In the genomic region with DNA sequence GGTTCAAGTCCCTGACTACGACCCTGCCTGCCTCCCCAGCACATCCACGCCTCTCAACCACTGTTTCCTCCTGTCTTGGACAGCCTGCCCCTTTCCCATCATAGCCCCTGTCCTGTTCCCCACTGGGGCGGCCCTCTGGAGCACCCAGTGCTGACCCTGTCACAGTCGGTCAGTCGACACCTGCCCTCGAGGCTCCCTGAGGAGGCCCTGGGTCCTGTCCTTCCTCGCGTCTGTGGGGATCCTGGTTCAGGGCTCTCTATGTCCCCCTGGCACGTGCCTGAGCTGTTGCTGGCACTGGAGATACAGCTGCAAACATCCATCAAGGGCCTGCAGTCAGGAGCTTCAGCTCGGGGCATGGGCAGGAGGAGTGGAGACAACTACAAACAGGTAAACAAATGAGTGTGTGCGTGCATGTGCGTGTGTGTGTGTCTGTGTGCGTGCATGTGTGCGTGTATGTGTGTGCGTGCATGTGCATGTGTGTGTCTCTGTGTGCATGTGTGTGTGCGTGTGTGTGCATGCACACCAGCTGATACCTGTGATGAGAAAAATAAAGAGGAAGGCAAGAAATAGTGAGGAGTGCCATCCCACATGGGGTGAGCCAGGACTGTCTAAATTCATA, we compare ENCODE assay signal across 23 cellular contexts.
"Had no signal": no experiment of that assay in that cellular context is flagged by ENCODE, and none has a peak within 500 bp of the region (broad histone marks: within the 10 kb centered on the region; RNA-seq: fewer than 3 reads in every experiment).

No MANE protein-coding gene starts in this region.

- H3K4me3 ChIP-seq: hepatocyte, lung, ovary, psoas muscle, tibial artery, vagina had no signal

- H3K4me2 ChIP-seq: hepatocyte had no signal

- H3K4me1 Mint-ChIP-seq: activated CD4-positive, alpha-beta T cell treated with anti-CD3 and anti-CD28 coated beads for 36 hours; activated naive CD4-positive, alpha-beta T cell treated with anti-CD3 and anti-CD28 coated beads, Interleukin-2, amount 50 U/mL, for 24 hours; immature natural killer cell; naive thymus-derived CD8-positive, alpha-beta T cell; WTC11 had no signal

- ATAC-seq: activated CD4-positive, alpha-beta T cell treated with anti-CD3 and anti-CD28 coated beads for 36 hours; left lobe of liver; naive thymus-derived CD8-positive, alpha-beta T cell; psoas muscle; stimulated activated naive CD8-positive, alpha-beta T cell treated with anti-CD3 and anti-CD28 coated beads, Interleukin-15, Interleukin-2, amounts not matched to agents 100 U/mL and 50 U/mL, for 24 hours; WTC11 had no signal

- H3K27ac ChIP-seq: hepatocyte, ovary, psoas muscle, tibial artery, vagina had no signal

- H3K36me3 ChIP-seq: ovary, tibial artery, vagina had no signal

- H3K4me1 ChIP-seq: psoas muscle, tibial artery, vagina had no signal

- DNase-seq: activated CD4-positive, alpha-beta memory T cell treated with anti-CD3 and anti-CD28 coated beads for 36 hours; activated CD4-positive, alpha-beta T cell treated with anti-CD3 and anti-CD28 coated beads for 36 hours; activated gamma-delta T cell treated with Interleukin-2 at 50 U/mL for 16 hours; effector CD4-positive, alpha-beta T cell; erythroblast; foreskin fibroblast; immature natural killer cell; psoas muscle; right cardiac atrium; stimulated activated CD4-positive, alpha-beta T cell treated with anti-CD3 and anti-CD28 coated beads, Interleukin-4, amount 100 ng/mL, for 24 hours; stimulated activated naive CD8-positive, alpha-beta T cell treated with anti-CD3 and anti-CD28 coated beads, Interleukin-15, Interleukin-2, amounts not matched to agents 100 U/mL and 50 U/mL, for 24 hours; T1000 had no signal

- H3K27me3 Mint-ChIP-seq: activated CD4-positive, alpha-beta memory T cell treated with anti-CD3 and anti-CD28 coated beads for 36 hours; activated naive CD4-positive, alpha-beta T cell treated with anti-CD3 and anti-CD28 coated beads, Interleukin-2, amount 50 U/mL, for 24 hours had no signal

- H3K9me3 ChIP-seq: ovary, psoas muscle, tibial artery, vagina had no signal

- H3K27ac Mint-ChIP-seq: activated CD4-positive, alpha-beta memory T cell treated with anti-CD3 and anti-CD28 coated beads for 36 hours; activated CD4-positive, alpha-beta T cell treated with anti-CD3 and anti-CD28 coated beads for 36 hours; activated naive CD4-positive, alpha-beta T cell treated with anti-CD3 and anti-CD28 coated beads, Interleukin-2, amount 50 U/mL, for 24 hours; dendritic cell treated with granulocyte-macrophage colony-stimulating factor and Interleukin-4, amounts not matched to agents 40 ng/mL and 50 ng/mL, for 4 days; immature natural killer cell; naive thymus-derived CD8-positive, alpha-beta T cell; T-helper 1 cell treated with Interleukin-12 subunit alpha and Interleukin-12 subunit beta and Interleukin-4 antibody, amounts not matched to agents 30 μg/mL and 1 μg/mL, for 36 hours; WTC11 had no signal

- H3K36me3 Mint-ChIP-seq: activated CD4-positive, alpha-beta memory T cell treated with anti-CD3 and anti-CD28 coated beads for 36 hours; activated naive CD4-positive, alpha-beta T cell treated with anti-CD3 and anti-CD28 coated beads, Interleukin-2, amount 50 U/mL, for 24 hours; immature natural killer cell; naive thymus-derived CD8-positive, alpha-beta T cell; WTC11 had no signal

- H3K27me3 ChIP-seq: hepatocyte, ovary, vagina had no signal

- H3K4me3 Mint-ChIP-seq: activated CD4-positive, alpha-beta memory T cell treated with anti-CD3 and anti-CD28 coated beads for 36 hours; activated CD4-positive, alpha-beta T cell treated with anti-CD3 and anti-CD28 coated beads for 36 hours; activated naive CD4-positive, alpha-beta T cell treated with anti-CD3 and anti-CD28 coated beads, Interleukin-2, amount 50 U/mL, for 24 hours; dendritic cell treated with granulocyte-macrophage colony-stimulating factor and Interleukin-4, amounts not matched to agents 40 ng/mL and 50 ng/mL, for 4 days; immature natural killer cell; naive thymus-derived CD8-positive, alpha-beta T cell; T-helper 1 cell treated with Interleukin-12 subunit alpha and Interleukin-12 subunit beta and Interleukin-4 antibody, amounts not matched to agents 30 μg/mL and 1 μg/mL, for 36 hours; WTC11 had no signal

- H3K9me3 Mint-ChIP-seq: activated CD4-positive, alpha-beta memory T cell treated with anti-CD3 and anti-CD28 coated beads for 36 hours; activated naive CD4-positive, alpha-beta T cell treated with anti-CD3 and anti-CD28 coated beads, Interleukin-2, amount 50 U/mL, for 24 hours; naive thymus-derived CD8-positive, alpha-beta T cell; T-helper 1 cell treated with Interleukin-12 subunit alpha and Interleukin-12 subunit beta and Interleukin-4 antibody, amounts not matched to agents 30 μg/mL and 1 μg/mL, for 36 hours; WTC11 had no signal
